Comparison of ENCODE assay signal across 1 cellular context in the genomic region with DNA sequence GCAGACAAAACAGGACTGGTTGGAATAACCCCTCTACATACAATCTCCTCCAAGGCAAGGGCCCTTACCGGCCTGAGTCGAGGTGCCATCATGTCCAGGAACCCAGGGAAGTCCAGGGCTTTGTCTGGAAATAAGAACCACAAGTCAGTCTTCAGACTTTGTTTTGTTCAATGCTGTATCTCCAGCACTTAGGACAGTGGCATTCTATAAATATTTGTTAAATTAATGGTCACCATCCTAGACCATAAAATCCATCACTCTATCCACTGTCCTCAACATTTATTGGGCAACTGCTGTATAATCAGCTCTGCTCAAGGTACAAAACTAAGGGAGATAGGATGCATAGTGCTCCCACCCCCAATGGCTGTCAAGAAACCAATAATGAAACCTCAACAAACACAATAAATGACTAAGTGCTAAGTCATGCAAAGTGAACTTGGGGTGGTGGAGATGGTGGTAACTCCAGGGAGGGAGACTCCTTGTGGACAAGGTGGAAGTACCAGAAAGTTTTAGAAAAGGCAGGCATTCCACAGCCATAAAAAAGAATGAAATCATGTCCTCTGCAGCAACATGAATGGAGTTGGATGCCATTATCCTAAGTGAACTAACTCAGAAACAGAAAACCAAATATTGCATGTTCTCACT.
A peak's percentile ranks its signal among the peaks of the same experiment; 100 is the strongest.
TF ChIP-seq lines count a peak whose summit lies in the region.

No MANE protein-coding gene starts in this region.

TF ChIP-seq in GM12878, 131 proteins besides CTCF, POLR2A, EP300 and RAD21:
- TF ChIP-seq CEBPB (IDR thresholded peaks at IDR 0.05; ENCODE audit: borderline replicate concordance in 1 of 2, low read depth in 2 of 2, low read length in 2 of 2), result no peak
- peak; percentile 29 to 40; a peak in 3 of 4 replicates for TF ChIP-seq IKZF2 (IDR thresholded peaks at IDR 0.05)
- no peak for TF ChIP-seq MYC (IDR thresholded peaks at IDR 0.05; ENCODE audit: insufficient read depth, insufficient read length, insufficient replicate concordance, low read length, severe bottlenecking)
- TF ChIP-seq NFXL1 (IDR thresholded peaks at IDR 0.05; ENCODE audit: borderline replicate concordance), result no peak
- TF ChIP-seq YY1 (IDR thresholded peaks at IDR 0.05; ENCODE audit: low read depth, low read length), result peak; percentile 69
- TF ChIP-seq BACH1 (IDR thresholded peaks at IDR 0.05; ENCODE audit: borderline replicate concordance), result peak; percentile 58; the same call in 1 of the 2 replicates
- TF ChIP-seq ASH2L (IDR thresholded peaks at IDR 0.05; ENCODE audit: borderline replicate concordance, low read depth), result no peak
- peak; percentile 58; the same call in 1 of the 2 replicates for TF ChIP-seq IKZF1 (conservative IDR thresholded peaks at IDR 0.05)
- TF ChIP-seq CBX5 (IDR thresholded peaks at IDR 0.05; ENCODE audit: low read depth), result peak; percentile 38; the same call in 1 of the 2 replicates
- TF ChIP-seq NFIC (IDR thresholded peaks at IDR 0.05; ENCODE audit: low read depth, low read length), result no peak
- no peak for TF ChIP-seq FOS (IDR thresholded peaks at IDR 0.05; ENCODE audit: borderline replicate concordance, extremely low read depth, insufficient read length)
- TF ChIP-seq SREBF1 (IDR thresholded peaks at IDR 0.05; ENCODE audit: low read length), result no peak
- TF ChIP-seq EZH2 (IDR thresholded peaks at IDR 0.05; ENCODE audit: borderline replicate concordance, control insufficient read depth, low read depth, low read length), result no peak
- peak; percentile 33; the same call in 1 of the 2 replicates for TF ChIP-seq FOXM1 (IDR thresholded peaks at IDR 0.05; ENCODE audit: low read depth, low read length)
- peak; percentile 61; the same call in 1 of the 2 replicates for TF ChIP-seq IRF4 (IDR thresholded peaks at IDR 0.05; ENCODE audit: low read depth, low read length)
- TF ChIP-seq DPF2 (IDR thresholded peaks at IDR 0.05), result no peak
- TF ChIP-seq EED (IDR thresholded peaks at IDR 0.05; ENCODE audit: low read depth), result peak; percentile 49; the same call in 1 of the 2 replicates
- peak; percentile 15; the same call in 1 of the 2 replicates for TF ChIP-seq SMC3 (IDR thresholded peaks at IDR 0.05; ENCODE audit: borderline replicate concordance, low read length)
- TF ChIP-seq POU2F2 (IDR thresholded peaks at IDR 0.05; ENCODE audit: borderline replicate concordance, low read depth, low read length), result peak; percentile 43; the same call in 1 of the 3 replicates
- TF ChIP-seq CHD4 (IDR thresholded peaks at IDR 0.05), result no peak
- TF ChIP-seq CHD1 (IDR thresholded peaks at IDR 0.05; ENCODE audit: low read depth, low read length), result no peak
- no peak for TF ChIP-seq CBX3 (IDR thresholded peaks at IDR 0.05; ENCODE audit: borderline replicate concordance, low read depth)
- TF ChIP-seq ATF7 (IDR thresholded peaks at IDR 0.05; ENCODE audit: low read depth), result 0 out of 2 replicates have a peak, but pooled peaks have one; percentile 25
- TF ChIP-seq JUNB (IDR thresholded peaks at IDR 0.05), result peak; percentile 60; the same call in 1 of the 2 replicates
- no peak for TF ChIP-seq TAF1 (IDR thresholded peaks at IDR 0.05; ENCODE audit: borderline replicate concordance, low read depth, low read length)
- TF ChIP-seq SMAD5 (IDR thresholded peaks at IDR 0.05; ENCODE audit: low read depth), result no peak
- peak; percentile 87 for TF ChIP-seq RUNX3 (IDR thresholded peaks at IDR 0.05; ENCODE audit: low read length)
